Comparison of ENCODE assay signal across 1 cellular context in the genomic region with DNA sequence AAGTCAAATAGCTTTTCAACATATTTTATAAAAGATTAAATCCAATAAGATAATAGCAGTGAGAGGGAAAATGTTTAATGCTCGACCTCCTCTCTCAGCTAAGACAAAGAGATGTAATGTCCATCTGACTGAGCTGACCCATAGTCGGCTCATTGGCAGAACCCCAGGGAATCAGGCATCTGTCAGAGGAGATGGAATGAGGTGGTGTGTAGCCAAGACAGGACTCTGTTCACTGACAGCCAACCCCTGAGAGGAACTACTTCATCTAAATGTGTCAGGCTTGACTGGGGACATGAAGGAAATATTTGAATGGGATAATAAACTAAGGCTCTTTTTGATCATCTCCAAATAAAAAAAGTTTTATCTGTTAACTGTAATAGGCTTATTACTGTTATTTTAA.
TF ChIP-seq lines count a peak whose summit lies in the region.

No MANE protein-coding gene starts in this region.

TF ChIP-seq in HepG2, 621 proteins besides CTCF, POLR2A, EP300 and RAD21 (continued from another document):
- TF ChIP-seq, protein P1, sequence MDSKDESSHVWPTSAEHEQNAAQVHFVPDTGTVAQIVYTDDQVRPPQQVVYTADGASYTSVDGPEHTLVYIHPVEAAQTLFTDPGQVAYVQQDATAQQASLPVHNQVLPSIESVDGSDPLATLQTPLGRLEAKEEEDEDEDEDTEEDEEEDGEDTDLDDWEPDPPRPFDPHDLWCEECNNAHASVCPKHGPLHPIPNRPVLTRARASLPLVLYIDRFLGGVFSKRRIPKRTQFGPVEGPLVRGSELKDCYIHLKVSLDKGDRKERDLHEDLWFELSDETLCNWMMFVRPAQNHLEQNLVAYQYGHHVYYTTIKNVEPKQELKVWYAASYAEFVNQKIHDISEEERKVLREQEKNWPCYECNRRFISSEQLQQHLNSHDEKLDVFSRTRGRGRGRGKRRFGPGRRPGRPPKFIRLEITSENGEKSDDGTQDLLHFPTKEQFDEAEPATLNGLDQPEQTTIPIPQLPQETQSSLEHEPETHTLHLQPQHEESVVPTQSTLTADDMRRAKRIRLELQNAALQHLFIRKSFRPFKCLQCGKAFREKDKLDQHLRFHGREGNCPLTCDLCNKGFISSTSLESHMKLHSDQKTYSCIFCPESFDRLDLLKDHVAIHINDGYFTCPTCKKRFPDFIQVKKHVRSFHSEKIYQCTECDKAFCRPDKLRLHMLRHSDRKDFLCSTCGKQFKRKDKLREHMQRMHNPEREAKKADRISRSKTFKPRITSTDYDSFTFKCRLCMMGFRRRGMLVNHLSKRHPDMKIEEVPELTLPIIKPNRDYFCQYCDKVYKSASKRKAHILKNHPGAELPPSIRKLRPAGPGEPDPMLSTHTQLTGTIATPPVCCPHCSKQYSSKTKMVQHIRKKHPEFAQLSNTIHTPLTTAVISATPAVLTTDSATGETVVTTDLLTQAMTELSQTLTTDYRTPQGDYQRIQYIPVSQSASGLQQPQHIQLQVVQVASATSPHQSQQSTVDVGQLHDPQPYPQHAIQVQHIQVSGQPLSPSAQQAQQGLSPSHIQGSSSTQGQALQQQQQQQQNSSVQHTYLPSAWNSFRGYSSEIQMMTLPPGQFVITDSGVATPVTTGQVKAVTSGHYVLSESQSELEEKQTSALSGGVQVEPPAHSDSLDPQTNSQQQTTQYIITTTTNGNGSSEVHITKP (CRISPR knock-in tag; IDR thresholded peaks at IDR 0.05; ENCODE audit: low read depth), result no peak
- TF ChIP-seq, protein P2, sequence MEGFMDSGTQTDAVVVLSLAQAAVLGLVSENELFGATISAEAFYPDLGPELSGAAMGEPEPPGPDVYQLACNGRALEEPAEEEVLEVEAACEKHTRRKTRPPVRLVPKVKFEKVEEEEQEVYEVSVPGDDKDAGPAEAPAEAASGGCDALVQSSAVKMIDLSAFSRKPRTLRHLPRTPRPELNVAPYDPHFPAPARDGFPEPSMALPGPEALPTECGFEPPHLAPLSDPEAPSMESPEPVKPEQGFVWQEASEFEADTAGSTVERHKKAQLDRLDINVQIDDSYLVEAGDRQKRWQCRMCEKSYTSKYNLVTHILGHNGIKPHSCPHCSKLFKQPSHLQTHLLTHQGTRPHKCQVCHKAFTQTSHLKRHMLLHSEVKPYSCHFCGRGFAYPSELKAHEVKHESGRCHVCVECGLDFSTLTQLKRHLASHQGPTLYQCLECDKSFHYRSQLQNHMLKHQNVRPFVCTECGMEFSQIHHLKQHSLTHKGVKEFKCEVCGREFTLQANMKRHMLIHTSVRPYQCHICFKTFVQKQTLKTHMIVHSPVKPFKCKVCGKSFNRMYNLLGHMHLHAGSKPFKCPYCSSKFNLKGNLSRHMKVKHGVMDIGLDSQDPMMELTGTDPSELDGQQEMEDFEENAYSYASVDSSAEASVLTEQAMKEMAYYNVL (CRISPR knock-in tag; IDR thresholded peaks at IDR 0.05; ENCODE audit: borderline replicate concordance), result no peak
